ENCODE assay signal across 9 cellular contexts in the genomic region with DNA sequence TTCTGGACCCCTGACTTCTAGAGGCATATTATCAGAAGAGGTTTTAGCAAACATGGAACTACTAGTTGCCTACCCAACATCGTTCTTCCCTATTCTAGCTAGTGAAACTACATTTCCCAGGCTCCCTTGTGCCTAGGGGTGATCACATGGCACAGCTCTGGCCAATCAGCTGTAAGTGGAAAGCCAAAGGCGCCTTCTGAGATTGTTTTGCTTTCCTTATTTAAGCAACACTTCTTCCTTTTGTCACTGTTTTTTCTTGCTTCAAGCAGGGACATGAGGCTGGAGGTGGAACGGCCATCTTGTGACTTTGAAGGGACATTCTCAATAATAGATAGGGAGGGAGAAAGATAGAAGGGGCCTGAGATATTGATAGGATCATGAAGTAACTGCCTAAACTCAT.
DNase-seq lines count a peak whose midpoint lies in the region; ATAC-seq and TF ChIP-seq lines count a peak whose summit lies in the region.
"Had no signal": no experiment of that assay in that cellular context is flagged by ENCODE, and none has a peak within 500 bp of the region (broad histone marks: within the 10 kb centered on the region; RNA-seq: fewer than 3 reads in every experiment).

No MANE protein-coding gene starts in this region.

- DNase-seq in DMS114 treated with DMSO at 0.1 percent for 48 hours (lab: John Stamatoyannopoulos, UW; ENCODE audit: unreplicated experiment) (peak; percentile 27), HAP-1 (ENCODE audit: low spot score in 2 of 2) (peak; percentile 46 to 57), SK-MEL-5 (ENCODE audit: low read depth, low spot score) (peak; percentile 69), germinal center (ENCODE audit: low spot score) (peak; percentile 67), pons (ENCODE audit: low spot score) (no peak), NCI-H2081 (lab: John Stamatoyannopoulos, UW) (no peak), mesothelial cell of epicardium (ENCODE audit: low spot score in 2 of 2, unreplicated experiment in 2 of 2) (no peak), Right ventricle myocardium inferior (ENCODE audit: missing footprints) (no peak)
- DNase-seq: activated CD4-positive, alpha-beta T cell treated with anti-CD3 and anti-CD28 coated beads, Interleukin-2, amount 50 U/mL, for 1 hour had no signal

- no peaks in the 10 kb centered on the region for H3K9me3 Mint-ChIP-seq in mesothelial cell of epicardium

- ATAC-seq in Right ventricle myocardium inferior = no peak

- peaks cover 13% of the 10 kb centered on the region for H3K4me1 Mint-ChIP-seq in mesothelial cell of epicardium

- H3K4me3 Mint-ChIP-seq in mesothelial cell of epicardium = no peak overlapping the region

- H3K36me3 Mint-ChIP-seq in mesothelial cell of epicardium = no peaks in the 10 kb centered on the region

- no peak overlapping the region for H3K27ac Mint-ChIP-seq in mesothelial cell of epicardium

- in situ Hi-C loops in HAP-1 (cut with MboI; ENCODE audit: low sequenced_read_pairs) = no loop called here
- in situ Hi-C loops in SK-MEL-5 (cut with HindIII; ENCODE audit: low pct_unique_long_range_greater_than_20kb, low sequenced_read_pairs) = no loop called here

- no peaks in the 10 kb centered on the region for H3K27me3 ChIP-seq in HAP-1 (ENCODE audit: low read depth)

- H3K9me3 ChIP-seq in HAP-1 = no peaks in the 10 kb centered on the region

- no peaks in the 10 kb centered on the region for H3K36me3 ChIP-seq in HAP-1 (replicated peaks)

- no peak for TF ChIP-seq CTCF in mesothelial cell of epicardium (IDR thresholded peaks at IDR 0.05; ENCODE audit: unreplicated experiment)

- H3K4me1 ChIP-seq in HAP-1 = peaks cover 16% of the 10 kb centered on the region

- H3K4me3 ChIP-seq in HAP-1 = no peak overlapping the region

- no peaks in the 10 kb centered on the region for H3K27me3 Mint-ChIP-seq in mesothelial cell of epicardium (ENCODE audit: low read depth)

- intact Hi-C loops in Right ventricle myocardium inferior (cut with DNase I) = no loop called here

Comparison
In these comparisons a context has a peak if more than half of its experiments do, and no peak if none do; other contexts are left out.
1. DNase-seq: peak in DMS114 treated with DMSO at 0.1 percent for 48 hours (single experiment), HAP-1 (2 of 2), SK-MEL-5 (single experiment) and germinal center (single experiment); none in pons (single experiment), NCI-H2081 (0 of 2), mesothelial cell of epicardium (0 of 2) and Right ventricle myocardium inferior (single experiment).